Comparison of ENCODE assay signal across 20 cellular contexts in the genomic region with DNA sequence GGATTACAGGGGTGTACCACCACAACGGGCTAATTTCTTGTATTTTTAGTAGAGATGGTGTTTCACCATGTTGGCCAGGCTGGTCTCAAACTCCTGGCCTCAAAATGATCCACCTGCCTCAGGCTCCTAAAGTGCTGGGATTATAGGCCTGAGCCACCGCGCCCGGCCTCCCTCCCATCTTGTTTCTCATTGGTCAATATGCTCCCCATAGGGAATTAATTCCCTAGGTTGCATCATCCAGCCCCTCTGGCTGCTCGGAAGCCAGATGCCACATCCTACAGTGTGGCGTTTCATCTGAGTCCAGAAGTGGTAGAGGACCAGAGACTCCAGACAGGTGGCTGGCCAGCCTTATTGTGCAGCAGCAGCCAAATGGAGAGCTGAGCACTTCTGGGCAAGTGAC. TPM values are rescaled to one million over a fixed set of nuclear protein-coding genes. Genes with fewer than 3 reads are reported as not detected.
DNase-seq lines count a peak whose midpoint lies in the region; TF ChIP-seq lines count a peak whose summit lies in the region.
"Had no signal": no experiment of that assay in that cellular context is flagged by ENCODE, and none has a peak within 500 bp of the region (broad histone marks: within the 10 kb centered on the region; RNA-seq: fewer than 3 reads in every experiment).

No MANE protein-coding gene starts in this region.

- H3K27me3 ChIP-seq in SJCRH30: no peaks in the 10 kb centered on the region
- H3K27me3 ChIP-seq in brain microvascular endothelial cell (replicated peaks): no peaks in the 10 kb centered on the region
- H3K27me3 ChIP-seq: MG63, SJSA1 had no signal

- H3K36me3 ChIP-seq in SJCRH30 (no peaks in the 10 kb centered on the region), brain microvascular endothelial cell (replicated peaks) (no peaks in the 10 kb centered on the region)
- H3K36me3 ChIP-seq: MG63, SJSA1 had no signal

- H3K9me3 ChIP-seq in SJCRH30 (replicated peaks): peaks cover 7% of the 10 kb centered on the region
- H3K9me3 ChIP-seq: MG63, SJSA1 had no signal

- peak; percentile 43 for DNase-seq in NCI-H2107 treated with DMSO at 0.1 percent for 48 hours (lab: John Stamatoyannopoulos, UW; ENCODE audit: unreplicated experiment)
- DNase-seq in NCI-H2107 (lab: John Stamatoyannopoulos, UW): no peak
- DNase-seq in NCI-H524 (lab: John Stamatoyannopoulos, UW): peak; percentile 93 to 98
- DNase-seq in SJCRH30: peak; percentile 67 to 87
- DNase-seq in mesenteric fat pad (ENCODE audit: low spot score): peak; percentile 26
- no peak for DNase-seq in NCI-H345 treated with DMSO at 0.1 percent for 48 hours (lab: John Stamatoyannopoulos, UW; ENCODE audit: unreplicated experiment)
- no peak for DNase-seq in brain microvascular endothelial cell
- no peak for DNase-seq in NCI-H2081 treated with DMSO at 0.1 percent for 48 hours (lab: John Stamatoyannopoulos, UW)
- DNase-seq: Calu3; CD8-positive, alpha-beta memory T cell; EL; GF-D8; MG63; NCI-H1436; NCI-H2029; NCI-H2227 treated with DMSO at 0.1 percent for 48 hours; NCI-H510A treated with DMSO at 0.1 percent for 48 hours had no signal

- in situ Hi-C loops in brain microvascular endothelial cell (cut with HindIII; ENCODE audit: low pct_ligation_motif_present, low sequenced_read_pairs): no loop called here

- H3K4me3 ChIP-seq in SJCRH30 (no peak overlapping the region), brain microvascular endothelial cell (ENCODE audit: low read depth, low read length) (no peak overlapping the region)
- H3K4me3 ChIP-seq: MG63, SJSA1 had no signal

- peaks cover 13% of the 10 kb centered on the region for H3K4me1 ChIP-seq in SJCRH30
- H3K4me1 ChIP-seq: SJSA1 had no signal

- H3K27ac ChIP-seq in SJCRH30 (no peak overlapping the region), brain microvascular endothelial cell (no peak overlapping the region)
- H3K27ac ChIP-seq: 22Rv1, C4-2B, SJSA1 had no signal

- no peak for TF ChIP-seq CTCF in brain microvascular endothelial cell (IDR thresholded peaks at IDR 0.05; ENCODE audit: low read depth, low read length, missing control alignments)

RNA-seq across cellular contexts. Expression of a gene that starts 11.5 kb away (rescaled TPM):
- total RNA-seq in SJCRH30 (2014; rRNA removed; shearing (Covaris generic)): 129 and 153 TPM in 2 replicates
- 3.0 TPM for total RNA-seq in mesenteric fat pad

Comparison
In these comparisons a context has a peak if more than half of its experiments do, and no peak if none do; other contexts are left out.
1. DNase-seq: peak in NCI-H2107 treated with DMSO at 0.1 percent for 48 hours (single experiment), NCI-H524 (2 of 2), SJCRH30 (2 of 2) and mesenteric fat pad (single experiment); none in NCI-H2107 (single experiment), NCI-H345 treated with DMSO at 0.1 percent for 48 hours (single experiment), brain microvascular endothelial cell (single experiment) and NCI-H2081 treated with DMSO at 0.1 percent for 48 hours (single experiment).
2. RNA of a gene that starts 11.5 kb away (total RNA-seq): 129 to 153 TPM in SJCRH30; 3.0 TPM in mesenteric fat pad (single experiment); every median in the first group is over 10 times any median in the second.